15 cellular contexts compared by ENCODE assay signal in genomic region chr20:9228774-9229450, GRCh38.
"Had no signal": no experiment of that assay in that cellular context is flagged by ENCODE, and none has a peak within 500 bp of the region (broad histone marks: within the 10 kb centered on the region; RNA-seq: fewer than 3 reads in every experiment).

No MANE protein-coding gene starts in this region.

- H3K4me1 ChIP-seq: body of pancreas had no signal

- H3K9me3 Mint-ChIP-seq: activated CD4-positive, alpha-beta memory T cell treated with anti-CD3 and anti-CD28 coated beads for 36 hours; activated T-cell treated with anti-CD3 and anti-CD28 coated beads, Interleukin-2, amount 50 U/mL, for 4 hours had no signal

- DNase-seq: activated CD4-positive, alpha-beta memory T cell treated with anti-CD3 and anti-CD28 coated beads for 36 hours; activated CD4-positive, alpha-beta T cell treated with anti-CD3 and anti-CD28 coated beads for 1 hour; activated effector memory CD4-positive, alpha-beta T cell treated with anti-CD3 and anti-CD28 coated beads, Interleukin-2, amount 50 U/mL, for 16 hours; activated T-cell treated with anti-CD3 and anti-CD28 coated beads, Interleukin-2, amount 50 U/mL, for 4 hours; amniotic stem cell; body of pancreas; effector memory CD8-positive, alpha-beta T cell; occipital lobe; stimulated activated CD4-positive, alpha-beta T cell treated with anti-CD3 and anti-CD28 coated beads, Interleukin-15, amount 100 ng/mL, for 24 hours; stimulated activated CD4-positive, alpha-beta T cell treated with anti-CD3 and anti-CD28 coated beads, Interleukin-4, amount 100 ng/mL, for 4 hours; stimulated activated naive CD8-positive, alpha-beta T cell treated with anti-CD3 and anti-CD28 coated beads, Interleukin-15, amount 100 ng/mL, for 72 hours had no signal

- H3K27ac ChIP-seq: body of pancreas, epithelial cell of prostate, thoracic aorta had no signal

- H3K4me3 Mint-ChIP-seq: activated CD4-positive, alpha-beta memory T cell treated with anti-CD3 and anti-CD28 coated beads for 36 hours; activated T-cell treated with anti-CD3 and anti-CD28 coated beads, Interleukin-2, amount 50 U/mL, for 4 hours; effector memory CD8-positive, alpha-beta T cell; natural killer cell treated with Interleukin-12 subunit alpha and Interleukin-12 subunit beta and Interleukin-15 and Interleukin-18, amount 100 ng/mL, for 72 hours; stimulated activated naive CD8-positive, alpha-beta T cell treated with anti-CD3 and anti-CD28 coated beads, Interleukin-15, amount 100 ng/mL, for 72 hours had no signal

- H3K9me3 ChIP-seq: body of pancreas, thoracic aorta had no signal

- H3K4me1 Mint-ChIP-seq: stimulated activated naive CD8-positive, alpha-beta T cell treated with anti-CD3 and anti-CD28 coated beads, Interleukin-15, amount 100 ng/mL, for 72 hours had no signal

- ATAC-seq: activated naive CD4-positive, alpha-beta T cell treated with anti-CD3 and anti-CD28 coated beads, Interleukin-2, amount 50 U/mL, for 72 hours; activated T-cell treated with anti-CD3 and anti-CD28 coated beads, Interleukin-2, amount 50 U/mL, for 4 hours; body of pancreas; effector memory CD8-positive, alpha-beta T cell; natural killer cell treated with Interleukin-12 subunit alpha and Interleukin-12 subunit beta and Interleukin-15 and Interleukin-18, amount 100 ng/mL, for 72 hours; stimulated activated naive CD8-positive, alpha-beta T cell treated with anti-CD3 and anti-CD28 coated beads, Interleukin-15, amount 100 ng/mL, for 72 hours had no signal

- H3K27me3 ChIP-seq: body of pancreas had no signal

- H3K27me3 Mint-ChIP-seq: activated CD4-positive, alpha-beta memory T cell treated with anti-CD3 and anti-CD28 coated beads for 36 hours; effector memory CD8-positive, alpha-beta T cell; natural killer cell treated with Interleukin-12 subunit alpha and Interleukin-12 subunit beta and Interleukin-15 and Interleukin-18, amount 100 ng/mL, for 72 hours; stimulated activated naive CD8-positive, alpha-beta T cell treated with anti-CD3 and anti-CD28 coated beads, Interleukin-15, amount 100 ng/mL, for 72 hours had no signal

- H3K27ac Mint-ChIP-seq: activated CD4-positive, alpha-beta memory T cell treated with anti-CD3 and anti-CD28 coated beads for 36 hours; activated naive CD4-positive, alpha-beta T cell treated with anti-CD3 and anti-CD28 coated beads, Interleukin-2, amount 50 U/mL, for 72 hours; effector memory CD8-positive, alpha-beta T cell; natural killer cell treated with Interleukin-12 subunit alpha and Interleukin-12 subunit beta and Interleukin-15 and Interleukin-18, amount 100 ng/mL, for 72 hours; stimulated activated naive CD8-positive, alpha-beta T cell treated with anti-CD3 and anti-CD28 coated beads, Interleukin-15, amount 100 ng/mL, for 72 hours had no signal

- H3K4me3 ChIP-seq: body of pancreas, thoracic aorta had no signal

- H3K36me3 ChIP-seq: thoracic aorta had no signal

- H3K36me3 Mint-ChIP-seq: activated CD4-positive, alpha-beta memory T cell treated with anti-CD3 and anti-CD28 coated beads for 36 hours; activated naive CD4-positive, alpha-beta T cell treated with anti-CD3 and anti-CD28 coated beads, Interleukin-2, amount 50 U/mL, for 72 hours; natural killer cell treated with Interleukin-12 subunit alpha and Interleukin-12 subunit beta and Interleukin-15 and Interleukin-18, amount 100 ng/mL, for 72 hours had no signal
